Comparison of ENCODE assay signal across 1 cellular context in genomic region chr6:111730835-111731234, GRCh38.
TF ChIP-seq lines count a peak whose summit lies in the region.

No MANE protein-coding gene starts in this region.

TF ChIP-seq in liver, 16 proteins besides CTCF, POLR2A, EP300 and RAD21:
- TF ChIP-seq ZBTB33 (IDR thresholded peaks at IDR 0.05) (no peak), NR2F2 (IDR thresholded peaks at IDR 0.05) (peak; percentile 82)
